Comparison of ENCODE assay signal across 9 cellular contexts in the genomic region with DNA sequence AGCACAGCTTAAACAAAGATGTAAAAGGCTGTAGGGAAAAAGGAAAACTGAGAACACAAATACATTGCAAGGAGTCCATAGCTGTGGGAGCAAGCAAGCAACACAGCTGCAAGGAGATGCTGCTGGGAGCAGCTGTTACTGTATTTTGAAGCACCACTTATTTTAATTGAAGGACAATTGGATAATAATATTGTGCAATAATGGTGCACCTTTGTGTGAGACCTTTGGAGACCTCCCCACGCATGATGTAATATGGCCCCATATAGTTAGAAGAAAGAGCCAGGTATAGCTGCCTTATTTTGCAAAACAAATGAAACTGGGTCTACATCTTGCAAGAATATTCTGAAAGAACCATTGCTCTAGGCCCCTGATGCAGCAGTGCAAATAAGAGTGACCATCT.
"Had no signal": no experiment of that assay in that cellular context is flagged by ENCODE, and none has a peak within 500 bp of the region (broad histone marks: within the 10 kb centered on the region; RNA-seq: fewer than 3 reads in every experiment).

No MANE protein-coding gene starts in this region.

- DNase-seq: activated CD4-positive, alpha-beta T cell treated with anti-CD3 and anti-CD28 coated beads, Interleukin-2, amount 50 U/mL, for 48 hours; activated T-cell treated with anti-CD3 and anti-CD28 coated beads for 4 hours; effector CD4-positive, alpha-beta T cell; heart left ventricle; kidney; sigmoid colon; stimulated activated CD4-positive, alpha-beta T cell treated with anti-CD3 and anti-CD28 coated beads, Interleukin-4, amount 100 ng/mL, for 4 hours; stimulated activated naive B cell treated with anti-CD40 and anti-IgM and Interleukin-4, amounts not matched to agents 10 μg/mL and 1 μg/mL and 100 μg/mL, for 72 hours; upper lobe of left lung had no signal
